ENCODE assay signal across 1 cellular context in genomic region chr17:36849871-36850348, GRCh38.
TF ChIP-seq lines count a peak whose summit lies in the region.

No MANE protein-coding gene starts in this region.

TF ChIP-seq in K562, 482 proteins besides CTCF, POLR2A, EP300 and RAD21 (continued from another document and continues in another):
- TF ChIP-seq VEZF1 (CRISPR knock-in tag; IDR thresholded peaks at IDR 0.05): peak; percentile 21; the same call in 1 of the 2 replicates
- no peak for TF ChIP-seq THAP7 (CRISPR knock-in tag; IDR thresholded peaks at IDR 0.05)
- no peak for TF ChIP-seq HDAC8 (tag; IDR thresholded peaks at IDR 0.05)
- TF ChIP-seq NFATC3 (IDR thresholded peaks at IDR 0.05): no peak
- TF ChIP-seq HMBOX1 (IDR thresholded peaks at IDR 0.05): no peak
- no peak for TF ChIP-seq RBM14 (IDR thresholded peaks at IDR 0.05; ENCODE audit: borderline replicate concordance, insufficient read depth, low read depth, low read length)
- TF ChIP-seq ZEB2 (IDR thresholded peaks at IDR 0.05): no peak
- TF ChIP-seq ATF2 (CRISPR knock-in tag; IDR thresholded peaks at IDR 0.05): no peak
- no peak for TF ChIP-seq ARID4B (CRISPR knock-in tag; IDR thresholded peaks at IDR 0.05)
- no peak for TF ChIP-seq DLX4 (CRISPR knock-in tag; IDR thresholded peaks at IDR 0.05)
- TF ChIP-seq CBX8 (IDR thresholded peaks at IDR 0.05; ENCODE audit: borderline replicate concordance, extremely low read depth, low read depth, low read length, poor library complexity, severe bottlenecking): no peak
- TF ChIP-seq TAF9B (IDR thresholded peaks at IDR 0.05; ENCODE audit: partially characterized antibody): peak; percentile 21
- TF ChIP-seq NFE2L1 (tag; IDR thresholded peaks at IDR 0.05; ENCODE audit: borderline replicate concordance, low read depth): no peak
- peak; percentile 53; the same call in 1 of the 2 replicates for TF ChIP-seq EGR1 (conservative IDR thresholded peaks at IDR 0.05)
- no peak for TF ChIP-seq ERF (CRISPR knock-in tag; IDR thresholded peaks at IDR 0.05)
- TF ChIP-seq PPARD (CRISPR knock-in tag; IDR thresholded peaks at IDR 0.05): no peak
- no peak for TF ChIP-seq PRPF4 (IDR thresholded peaks at IDR 0.05; ENCODE audit: insufficient read depth, low read depth, low read length, poor library complexity, severe bottlenecking)
- no peak for TF ChIP-seq KDM5B (IDR thresholded peaks at IDR 0.05; ENCODE audit: insufficient replicate concordance, low read depth, low read length)
- TF ChIP-seq TAL1 (IDR thresholded peaks at IDR 0.05): no peak
- TF ChIP-seq HES1 (IDR thresholded peaks at IDR 0.05; ENCODE audit: low read depth): no peak; the same call in 1 of the 2 replicates
- TF ChIP-seq POLR2B (IDR thresholded peaks at IDR 0.05; ENCODE audit: low read depth, partially characterized antibody): no peak
- TF ChIP-seq CBX5 (IDR thresholded peaks at IDR 0.05; ENCODE audit: borderline replicate concordance, low read depth): no peak
- no peak for TF ChIP-seq TFE3 (CRISPR knock-in tag; IDR thresholded peaks at IDR 0.05)
- no peak for TF ChIP-seq NCOR1 (IDR thresholded peaks at IDR 0.05)
- TF ChIP-seq CEBPB (tag; IDR thresholded peaks at IDR 0.05): no peak
- no peak for TF ChIP-seq SIN3A (IDR thresholded peaks at IDR 0.05; ENCODE audit: borderline replicate concordance in 2 of 2, control insufficient read depth in 1 of 2, low read depth in 2 of 2, low read length in 2 of 2)
- no peak for TF ChIP-seq ASH1L (IDR thresholded peaks at IDR 0.05; ENCODE audit: borderline replicate concordance, low read depth, partially characterized antibody)
- peak; percentile 60 for TF ChIP-seq ATF3 (IDR thresholded peaks at IDR 0.05)
- no peak for TF ChIP-seq ATF3 (CRISPR knock-in tag; conservative IDR thresholded peaks at IDR 0.05)
- no peak for TF ChIP-seq NFRKB (IDR thresholded peaks at IDR 0.05; ENCODE audit: low read depth)
- no peak for TF ChIP-seq CBFB (CRISPR knock-in tag; IDR thresholded peaks at IDR 0.05)
- TF ChIP-seq SRF (CRISPR knock-in tag; IDR thresholded peaks at IDR 0.05): no peak
- TF ChIP-seq ZNF354B (CRISPR knock-in tag; IDR thresholded peaks at IDR 0.05): no peak
- no peak for TF ChIP-seq E4F1 (CRISPR knock-in tag; IDR thresholded peaks at IDR 0.05; ENCODE audit: borderline replicate concordance)
- TF ChIP-seq MITF (IDR thresholded peaks at IDR 0.05): no peak
- TF ChIP-seq ZNF408 (CRISPR knock-in tag; IDR thresholded peaks at IDR 0.05; ENCODE audit: low read depth): no peak
- TF ChIP-seq SRSF3 (IDR thresholded peaks at IDR 0.05; ENCODE audit: insufficient read depth, low read length): no peak
